In genomic region chr2:7010376-7010775, GRCh38 we compare ENCODE assay signal across 10 cellular contexts.
DNase-seq lines count a peak whose midpoint lies in the region; FAIRE-seq and TF ChIP-seq lines count a peak whose summit lies in the region.
"Had no signal": no experiment of that assay in that cellular context is flagged by ENCODE, and none has a peak within 500 bp of the region (broad histone marks: within the 10 kb centered on the region; RNA-seq: fewer than 3 reads in every experiment).

No MANE protein-coding gene starts in this region.

- H3K9me3 ChIP-seq in BLaER1 treated with 17β-estradiol and CSF1 and Interleukin-3, amounts not matched to agents 10 nM and 100 nM (replicated peaks in 1 of 11) = no peaks in the 10 kb centered on the region

- peak; percentile 50 to 70 for DNase-seq in foreskin fibroblast
- DNase-seq in skeletal muscle cell (ENCODE audit: low read depth) = peak; percentile 87
- DNase-seq in NCI-H1436 treated with DMSO at 0.1 percent for 48 hours (lab: John Stamatoyannopoulos, UW) = no peak
- no peak for DNase-seq in HTR-8/SVneo (ENCODE audit: insufficient read length, low spot score)
- no peak for DNase-seq in HCEC 1CT
- DNase-seq in DMS53 (lab: John Stamatoyannopoulos, UW) = no peak
- DNase-seq: activated CD8-positive, alpha-beta memory T cell treated with anti-CD3 and anti-CD28 coated beads, Interleukin-2, amount 50 U/mL, for 48 hours; NCI-H69 had no signal

- H3K36me3 ChIP-seq in BLaER1 treated with 17β-estradiol and CSF1 and Interleukin-3, amounts not matched to agents 10 nM and 100 nM = no peaks in the 10 kb centered on the region

- no peak overlapping the region for H3K27ac ChIP-seq in BLaER1 treated with 17β-estradiol and CSF1 and Interleukin-3, amounts not matched to agents 10 nM and 100 nM
- H3K27ac ChIP-seq in adipose tissue (ENCODE audit: low read depth, low read length) = peak overlapping the region; percentile 74

- no peak overlapping the region for H3K4me3 ChIP-seq in BLaER1 treated with 17β-estradiol and CSF1 and Interleukin-3, amounts not matched to agents 10 nM and 100 nM
- H3K4me3 ChIP-seq in foreskin fibroblast (ENCODE audit: low read depth in 1 of 2, low read length in 2 of 2) = no peak overlapping the region
- H3K4me3 ChIP-seq in skeletal muscle cell (ENCODE audit: low read depth, low read length) = no peak overlapping the region

- peaks cover 46 to 100% (median 87%) of the 10 kb centered on the region in 10 experiments for H3K4me1 ChIP-seq in BLaER1 treated with 17β-estradiol and CSF1 and Interleukin-3, amounts not matched to agents 10 nM and 100 nM

- WGBS in adipose tissue, 3 donors = 31 to 48% (median 35%) methylated on average over 8 of the region's 8 CpGs

- no peak for TF ChIP-seq CTCF in foreskin fibroblast (IDR thresholded peaks at IDR 0.05; ENCODE audit: low read depth, low read length)

- H3K4me2 ChIP-seq in BLaER1 treated with 17β-estradiol and CSF1 and Interleukin-3, amounts not matched to agents 10 nM and 100 nM = peak overlapping the region in 8 of 11 experiments; percentile 17 to 92 (median 86); a peak in 12 of 22 replicates

- H4K20me1 ChIP-seq in BLaER1 treated with 17β-estradiol and CSF1 and Interleukin-3, amounts not matched to agents 10 nM and 100 nM = peaks cover 0 to 19% (median 0%) of the 10 kb centered on the region in 11 experiments; a peak in 1 of 22 replicates

- H3K9ac ChIP-seq in BLaER1 treated with 17β-estradiol and CSF1 and Interleukin-3, amounts not matched to agents 10 nM and 100 nM = no peak overlapping the region

- peaks cover 0 to 16% (median 0%) of the 10 kb centered on the region in 11 experiments; a peak in 2 of 22 replicates for H3K27me3 ChIP-seq in BLaER1 treated with 17β-estradiol and CSF1 and Interleukin-3, amounts not matched to agents 10 nM and 100 nM

- FAIRE-seq in HTR-8/SVneo (lab: Jason Lieb, UNC) = no peak

Comparison
In these comparisons a context has a peak if more than half of its experiments do, and no peak if none do; other contexts are left out.
1. DNase-seq: peak in foreskin fibroblast (2 of 2) and skeletal muscle cell (single experiment); none in NCI-H1436 treated with DMSO at 0.1 percent for 48 hours (single experiment), HTR-8/SVneo (single experiment), HCEC 1CT (single experiment) and DMS53 (single experiment).